ENCODE assay signal across 10 cellular contexts in genomic region chrX:74251006-74251930, GRCh38. TPM values are rescaled to one million over a fixed set of nuclear protein-coding genes. Genes with fewer than 3 reads are reported as not detected.
DNase-seq lines count a peak whose midpoint lies in the region; ATAC-seq and TF ChIP-seq lines count a peak whose summit lies in the region.
"Had no signal": no experiment of that assay in that cellular context is flagged by ENCODE, and none has a peak within 500 bp of the region (broad histone marks: within the 10 kb centered on the region; RNA-seq: fewer than 3 reads in every experiment).

No MANE protein-coding gene starts in this region.

- H3K9me3 Mint-ChIP-seq in CD8-positive, alpha-beta T cell, result no peaks in the 10 kb centered on the region
- H3K9me3 Mint-ChIP-seq in naive thymus-derived CD4-positive, alpha-beta T cell, result no peaks in the 10 kb centered on the region
- no peaks in the 10 kb centered on the region for H3K9me3 Mint-ChIP-seq in stimulated activated naive B cell treated with anti-CD40 and anti-IgM and Interleukin-4, amounts not matched to agents 10 μg/mL and 1 μg/mL and 100 μg/mL, for 72 hours

- DNase-seq in CD8-positive, alpha-beta T cell, result no peak
- DNase-seq in NOMO-1 (lab: John Stamatoyannopoulos, UW; ENCODE audit: unreplicated experiment in 2 of 2), result peak; percentile 70 to 87
- DNase-seq in epithelial cell of prostate (ENCODE audit: low read depth, low spot score), result no peak
- no peak for DNase-seq in naive thymus-derived CD4-positive, alpha-beta T cell
- DNase-seq in DMS79 (lab: John Stamatoyannopoulos, UW), result no peak
- no peak for DNase-seq in stimulated activated naive B cell treated with anti-CD40 and anti-IgM and Interleukin-4, amounts not matched to agents 10 μg/mL and 1 μg/mL and 100 μg/mL, for 72 hours

- ATAC-seq in CD8-positive, alpha-beta T cell, result no peak
- ATAC-seq in naive thymus-derived CD4-positive, alpha-beta T cell, result peak; percentile 57
- ATAC-seq in HG02973 (IDR thresholded peaks at IDR 0.05; ENCODE audit: unreplicated experiment) (no peak), GM18868 (IDR thresholded peaks at IDR 0.05; ENCODE audit: unreplicated experiment) (no peak)
- ATAC-seq in stimulated activated naive B cell treated with anti-CD40 and anti-IgM and Interleukin-4, amounts not matched to agents 10 μg/mL and 1 μg/mL and 100 μg/mL, for 72 hours (replicated peaks), result no peak

- H3K4me1 ChIP-seq in CD8-positive, alpha-beta T cell (ENCODE audit: insufficient read depth, low read length), result no peaks in the 10 kb centered on the region
- H3K4me1 ChIP-seq in naive thymus-derived CD4-positive, alpha-beta T cell (ENCODE audit: control insufficient read depth in 2 of 2, insufficient read depth in 2 of 2, low read length in 2 of 2), result no peaks in the 10 kb centered on the region

- H3K4me3 ChIP-seq in CD8-positive, alpha-beta T cell (ENCODE audit: low read depth, low read length), result no peak overlapping the region
- H3K4me3 ChIP-seq in naive thymus-derived CD4-positive, alpha-beta T cell (ENCODE audit: low read length), result no peak overlapping the region

- no peak overlapping the region for H3K27ac ChIP-seq in CD8-positive, alpha-beta T cell (ENCODE audit: low read depth, low read length)
- H3K27ac ChIP-seq in epithelial cell of prostate, result peak overlapping the region; percentile 81
- H3K27ac ChIP-seq in naive thymus-derived CD4-positive, alpha-beta T cell (ENCODE audit: low read depth, low read length), result no peak overlapping the region
- H3K27ac ChIP-seq: KMS-11 had no signal

- H3K36me3 ChIP-seq in CD8-positive, alpha-beta T cell (ENCODE audit: insufficient read depth, low read length), result no peaks in the 10 kb centered on the region
- peaks cover 0 to 5% (median 0%) of the 10 kb centered on the region in 3 experiments for H3K36me3 ChIP-seq in naive thymus-derived CD4-positive, alpha-beta T cell (ENCODE audit: control insufficient read depth in 2 of 3, insufficient read depth in 3 of 3, low read length in 3 of 3)

- H3K36me3 Mint-ChIP-seq in CD8-positive, alpha-beta T cell, result peaks cover 35% of the 10 kb centered on the region
- peaks cover 0 to 29% (median 9%) of the 10 kb centered on the region in 5 donors for H3K36me3 Mint-ChIP-seq in naive thymus-derived CD4-positive, alpha-beta T cell
- H3K36me3 Mint-ChIP-seq in stimulated activated naive B cell treated with anti-CD40 and anti-IgM and Interleukin-4, amounts not matched to agents 10 μg/mL and 1 μg/mL and 100 μg/mL, for 72 hours, result peaks cover 3 to 11% of the 10 kb centered on the region in 2 donors

- CTCF ChIA-PET in CD8-positive, alpha-beta T cell (lab: Charles Lee), result no interaction called here
- CTCF ChIA-PET in naive thymus-derived CD4-positive, alpha-beta T cell (lab: Charles Lee), result no interaction called here

- H3K9me3 ChIP-seq in CD8-positive, alpha-beta T cell (ENCODE audit: low read length), result no peaks in the 10 kb centered on the region
- H3K9me3 ChIP-seq in naive thymus-derived CD4-positive, alpha-beta T cell (ENCODE audit: control insufficient read depth in 2 of 3, low read length in 3 of 3), result no peaks in the 10 kb centered on the region

- POLR2A ChIA-PET in CD8-positive, alpha-beta T cell (lab: Charles Lee), result no interaction called here
- POLR2A ChIA-PET in naive thymus-derived CD4-positive, alpha-beta T cell (lab: Charles Lee), result no interaction called here

- no peak overlapping the region for H3K4me3 Mint-ChIP-seq in CD8-positive, alpha-beta T cell
- H3K4me3 Mint-ChIP-seq in naive thymus-derived CD4-positive, alpha-beta T cell, result no peak overlapping the region
- H3K4me3 Mint-ChIP-seq in stimulated activated naive B cell treated with anti-CD40 and anti-IgM and Interleukin-4, amounts not matched to agents 10 μg/mL and 1 μg/mL and 100 μg/mL, for 72 hours, result no peak overlapping the region

- intact Hi-C loops in CD8-positive, alpha-beta T cell (cut with DNase I, micrococcal nuclease), result no loop called here
- intact Hi-C loops in naive thymus-derived CD4-positive, alpha-beta T cell (cut with micrococcal nuclease), result no loop called here

- H3K27me3 Mint-ChIP-seq in CD8-positive, alpha-beta T cell (ENCODE audit: low read depth), result no peaks in the 10 kb centered on the region
- H3K27me3 Mint-ChIP-seq in naive thymus-derived CD4-positive, alpha-beta T cell, result no peaks in the 10 kb centered on the region
- no peaks in the 10 kb centered on the region for H3K27me3 Mint-ChIP-seq in stimulated activated naive B cell treated with anti-CD40 and anti-IgM and Interleukin-4, amounts not matched to agents 10 μg/mL and 1 μg/mL and 100 μg/mL, for 72 hours

- H3K4me1 Mint-ChIP-seq in CD8-positive, alpha-beta T cell (ENCODE audit: low read depth), result peaks cover 21% of the 10 kb centered on the region
- peaks cover 0 to 14% (median 10%) of the 10 kb centered on the region in 7 donors for H3K4me1 Mint-ChIP-seq in naive thymus-derived CD4-positive, alpha-beta T cell
- peaks cover 0 to 9% of the 10 kb centered on the region in 2 donors for H3K4me1 Mint-ChIP-seq in stimulated activated naive B cell treated with anti-CD40 and anti-IgM and Interleukin-4, amounts not matched to agents 10 μg/mL and 1 μg/mL and 100 μg/mL, for 72 hours

- no peak for TF ChIP-seq CTCF in CD8-positive, alpha-beta T cell (IDR thresholded peaks at IDR 0.05)

- no peaks in the 10 kb centered on the region for H3K27me3 ChIP-seq in CD8-positive, alpha-beta T cell (ENCODE audit: insufficient read depth, low read length)
- H3K27me3 ChIP-seq in naive thymus-derived CD4-positive, alpha-beta T cell (ENCODE audit: control insufficient read depth in 2 of 2, insufficient read depth in 2 of 2, low read length in 2 of 2), result no peaks in the 10 kb centered on the region

- H3K27ac Mint-ChIP-seq in CD8-positive, alpha-beta T cell, result peak overlapping the region; percentile 66
- peak overlapping the region in 2 of 9 donors; percentile 9 to 66 for H3K27ac Mint-ChIP-seq in naive thymus-derived CD4-positive, alpha-beta T cell
- H3K27ac Mint-ChIP-seq in stimulated activated naive B cell treated with anti-CD40 and anti-IgM and Interleukin-4, amounts not matched to agents 10 μg/mL and 1 μg/mL and 100 μg/mL, for 72 hours, result no peak overlapping the region

RNA-seq across cellular contexts. Expression of gene ZCCHC13, which starts 52.7 kb away (rescaled TPM):
- total RNA-seq in CD8-positive, alpha-beta T cell, result not detected
- total RNA-seq in naive thymus-derived CD4-positive, alpha-beta T cell, result not detected
- polyA plus RNA-seq in naive thymus-derived CD4-positive, alpha-beta T cell, result not detected
- total RNA-seq: epithelial cell of proximal tubule had no signal

Comparison
In these comparisons a context has a peak if more than half of its experiments do, and no peak if none do; other contexts are left out.
1. DNase-seq: peak in NOMO-1 (2 of 2); none in CD8-positive, alpha-beta T cell (0 of 7), epithelial cell of prostate (single experiment), naive thymus-derived CD4-positive, alpha-beta T cell (0 of 9), DMS79 (single experiment) and stimulated activated naive B cell treated with anti-CD40 and anti-IgM and Interleukin-4, amounts not matched to agents 10 μg/mL and 1 μg/mL and 100 μg/mL, for 72 hours (single experiment).